8 cellular contexts compared by ENCODE assay signal in the genomic region with DNA sequence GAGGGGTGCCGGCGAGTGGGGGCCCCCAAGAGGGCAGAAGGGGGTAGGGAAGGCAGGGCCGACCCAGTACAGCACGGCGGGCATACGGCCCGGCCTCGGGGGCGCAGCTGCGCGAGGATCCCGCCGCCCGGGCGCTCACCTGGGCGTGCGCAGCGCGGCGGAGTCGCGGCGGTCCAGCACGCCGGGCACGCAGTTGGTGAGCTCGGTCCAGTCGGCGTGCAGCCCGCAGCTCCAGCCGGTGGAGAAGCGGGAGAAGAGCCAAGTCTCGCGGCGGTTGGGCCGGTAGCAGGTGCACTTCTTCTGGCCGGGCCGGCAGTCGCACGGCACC. TPM values are rescaled to one million over a fixed set of nuclear protein-coding genes. Genes with fewer than 3 reads are reported as not detected.
A peak's percentile ranks its signal among the peaks of the same experiment; 100 is the strongest.
DNase-seq lines count a peak whose midpoint lies in the region; ATAC-seq, FAIRE-seq and TF ChIP-seq lines count a peak whose summit lies in the region.
"Not testable (repeated sequence)": the region's sequence is repeated elsewhere in the genome, so short reads cannot be mapped to it uniquely, and the experiment has no call there.

No MANE protein-coding gene starts in this region.

- FAIRE-seq in endothelial cell of umbilical vein (lab: Jason Lieb, UNC) = not testable (repeated sequence)

- H3K9me3 Mint-ChIP-seq in activated naive CD4-positive, alpha-beta T cell treated with anti-CD3 and anti-CD28 coated beads, Interleukin-2, amount 50 U/mL, for 72 hours = not testable (repeated sequence)

- TF ChIP-seq POLR2A in endothelial cell of umbilical vein (IDR thresholded peaks at IDR 0.05; ENCODE audit: low read depth, low read length); tibial nerve (IDR thresholded peaks at IDR 0.05): not testable (repeated sequence)

- H4K20me1 ChIP-seq in PC-3 (ENCODE audit: low read length) (peaks cover 30% of the 10 kb centered on the region), osteoblast (ENCODE audit: insufficient read depth, low read length) (peaks cover 49% of the 10 kb centered on the region)
- H4K20me1 ChIP-seq in endothelial cell of umbilical vein (replicated peaks; ENCODE audit: control insufficient read depth, extremely low read depth, insufficient read depth, low read length) = not testable (repeated sequence)

- not testable (repeated sequence) for BruUV-seq in PC-3 (replicated peaks; lab: Mats Ljungman, UMichigan); endothelial cell of umbilical vein (replicated peaks; lab: Mats Ljungman, UMichigan)

- not testable (repeated sequence) for H3K9me3 ChIP-seq in PC-3 (ENCODE audit: low read length); endothelial cell of umbilical vein (replicated peaks; ENCODE audit: control insufficient read depth, insufficient read depth, low read length); osteoblast (ENCODE audit: low read depth, low read length); tibial nerve

- TF ChIP-seq EP300 in tibial nerve (IDR thresholded peaks at IDR 0.05) = not testable (repeated sequence)

- intact Hi-C loops in PC-3 (cut with micrococcal nuclease) = not testable (repeated sequence)
- intact Hi-C loops in endothelial cell of umbilical vein (cut with micrococcal nuclease) = loop anchor here (2.0 kb wide), 1 partner anchor 85 kb away; no protein-coding TSS in a partner anchor

- peaks cover 49% of the 10 kb centered on the region for H3K79me2 ChIP-seq in PC-3 (ENCODE audit: low read length)
- H3K79me2 ChIP-seq in endothelial cell of umbilical vein (ENCODE audit: control insufficient read depth, insufficient read depth, low read length); osteoblast (ENCODE audit: insufficient read depth, low read length): not testable (repeated sequence)

- dilution Hi-C loops in endothelial cell of umbilical vein (cut with MboI; ENCODE audit: extremely low pct_ligation_motif_present, low sequenced_read_pairs) = not testable (repeated sequence)

- H3K4me3 ChIP-seq in GM06990 (replicated peaks; ENCODE audit: low read depth, low read length) (peak overlapping the region; percentile 61), PC-3 (ENCODE audit: low read length) (peak overlapping the region; percentile 91), endothelial cell of umbilical vein (replicated peaks in 1 of 3; ENCODE audit: insufficient read depth in 1 of 3, low read depth in 1 of 3, low read length in 3 of 3) (peak overlapping the region; percentile 38 to 56 (median 42)), kidney epithelial cell (ENCODE audit: low read depth, low read length) (peak overlapping the region; percentile 55), osteoblast (ENCODE audit: insufficient read depth, low read length) (peak overlapping the region; percentile 77), tibial nerve (peak overlapping the region; percentile 64 to 92 (median 76))

- not testable (repeated sequence) for H3F3A ChIP-seq in PC-3 (ENCODE audit: low read length, unreplicated experiment)

- 0 to 2% methylated on average over 1 to 32 of the region's 40 CpGs for WGBS in tibial nerve, 2 donors

- CTCF ChIA-PET in PC-3 (lab: Charles Lee) = interaction anchor here (0.7 kb wide), 1 partner anchor 28 kb away, joined by 4 read pairs; no protein-coding TSS in a partner anchor
- CTCF ChIA-PET in endothelial cell of umbilical vein (lab: Charles Lee) = interaction anchor here (2.6 kb wide), 1 partner anchor 139 kb away, joined by 12 read pairs; no protein-coding TSS in a partner anchor

- H3K27ac Mint-ChIP-seq in activated naive CD4-positive, alpha-beta T cell treated with anti-CD3 and anti-CD28 coated beads, Interleukin-2, amount 50 U/mL, for 72 hours = peak overlapping the region; percentile 60 to 73

- TF ChIP-seq CTCF in GM06990 (IDR thresholded peaks at IDR 0.05; ENCODE audit: insufficient read depth, low read length, poor library complexity, severe bottlenecking); PC-3 (conservative IDR thresholded peaks at IDR 0.05; ENCODE audit: low read depth, low read length); endothelial cell of umbilical vein (IDR thresholded peaks at IDR 0.05; ENCODE audit: extremely low read depth in 1 of 2, insufficient read depth in 1 of 2, low read depth in 1 of 2, low read length in 2 of 2); kidney epithelial cell (IDR thresholded peaks at IDR 0.05; ENCODE audit: insufficient read depth, low read length, poor library complexity, severe bottlenecking); osteoblast (IDR thresholded peaks at IDR 0.05; ENCODE audit: extremely low read depth, low read depth, low read length); tibial nerve (IDR thresholded peaks at IDR 0.05): not testable (repeated sequence)

- not testable (repeated sequence) for DNase-seq in GM06990 (ENCODE audit: extremely low read depth, insufficient read length); PC-3; activated naive CD4-positive, alpha-beta T cell treated with anti-CD3 and anti-CD28 coated beads, Interleukin-2, amount 50 U/mL, for 72 hours (ENCODE audit: low spot score in 2 of 2); endothelial cell of umbilical vein (ENCODE audit: low read depth, low spot score); kidney epithelial cell (ENCODE audit: low read depth); osteoblast (ENCODE audit: insufficient read length, low spot score, missing footprints); tibial nerve (ENCODE audit: low spot score in 2 of 2)

- POLR2A ChIA-PET in PC-3 (lab: Charles Lee; ENCODE audit: unreplicated experiment); endothelial cell of umbilical vein (lab: Charles Lee): not testable (repeated sequence)

- H3K36me3 Mint-ChIP-seq in activated naive CD4-positive, alpha-beta T cell treated with anti-CD3 and anti-CD28 coated beads, Interleukin-2, amount 50 U/mL, for 72 hours = not testable (repeated sequence)

- peak overlapping the region; percentile 50; the same call in 1 of the 2 replicates for H2AFZ ChIP-seq in PC-3 (ENCODE audit: low read length)
- H2AFZ ChIP-seq in endothelial cell of umbilical vein (ENCODE audit: low read depth, low read length); osteoblast (ENCODE audit: low read length): not testable (repeated sequence)

- peak overlapping the region; percentile 63 for H3K9ac ChIP-seq in PC-3 (ENCODE audit: low read length)
- H3K9ac ChIP-seq in endothelial cell of umbilical vein (replicated peaks; ENCODE audit: extremely low read depth, insufficient read depth, low read length) = not testable (repeated sequence)

- not testable (repeated sequence) for H3K27me3 ChIP-seq in GM06990 (replicated peaks; ENCODE audit: control insufficient read depth, insufficient read depth, low read length); PC-3 (ENCODE audit: low read length); endothelial cell of umbilical vein (ENCODE audit: control insufficient read depth in 2 of 2, insufficient read depth in 2 of 2, low read length in 2 of 2); kidney epithelial cell (ENCODE audit: control insufficient read depth, insufficient read depth, low read length); osteoblast (ENCODE audit: insufficient read depth, low read length); tibial nerve

- H3K36me3 ChIP-seq in GM06990 (ENCODE audit: control insufficient read depth, insufficient read depth, low read length); PC-3 (ENCODE audit: low read depth, low read length); endothelial cell of umbilical vein (ENCODE audit: control insufficient read depth in 2 of 2, extremely low read depth in 1 of 2, insufficient read depth in 2 of 2, low read length in 2 of 2); kidney epithelial cell (ENCODE audit: control insufficient read depth, insufficient read depth, low read length); osteoblast (ENCODE audit: insufficient read depth, low read length): not testable (repeated sequence)
- H3K36me3 ChIP-seq in tibial nerve = peaks cover 0 to 17% (median 0%) of the 10 kb centered on the region in 3 donors

- not testable (repeated sequence) for H3K27ac ChIP-seq in PC-3 (ENCODE audit: low read length); endothelial cell of umbilical vein (ENCODE audit: insufficient read depth, low read depth, low read length); osteoblast (ENCODE audit: low read depth, low read length)
- peak overlapping the region in 2 of 4 donors; percentile 35 to 66 for H3K27ac ChIP-seq in tibial nerve

- H3K9me2 ChIP-seq in PC-3 (replicated peaks; ENCODE audit: low read length) = not testable (repeated sequence)

- peak; percentile 0 for ATAC-seq in HG02798 (IDR thresholded peaks at IDR 0.05; ENCODE audit: poor library complexity, unreplicated experiment)
- ATAC-seq in PC-3 = not testable (repeated sequence)
- ATAC-seq in activated naive CD4-positive, alpha-beta T cell treated with anti-CD3 and anti-CD28 coated beads, Interleukin-2, amount 50 U/mL, for 72 hours = peak in 1 of 2 donors; percentile 5

- not testable (repeated sequence) for H3K9me1 ChIP-seq in endothelial cell of umbilical vein (replicated peaks; ENCODE audit: control insufficient read depth, extremely low read depth, insufficient read depth, low read length)

- not testable (repeated sequence) for H3K4me1 ChIP-seq in PC-3 (ENCODE audit: insufficient read depth, low read length)
- H3K4me1 ChIP-seq in endothelial cell of umbilical vein (ENCODE audit: control insufficient read depth, extremely low read depth, insufficient read depth, low read length) (peaks cover 11% of the 10 kb centered on the region), osteoblast (ENCODE audit: insufficient read depth, low read length) (peaks cover 16% of the 10 kb centered on the region), tibial nerve (peaks cover 0 to 84% (median 46%) of the 10 kb centered on the region in 4 donors)

- peak overlapping the region; percentile 100 for H3K4me2 ChIP-seq in PC-3 (ENCODE audit: low read length)
- peak overlapping the region; percentile 69 for H3K4me2 ChIP-seq in endothelial cell of umbilical vein (ENCODE audit: insufficient read depth, low read length)
- H3K4me2 ChIP-seq in osteoblast (ENCODE audit: insufficient read depth, low read length) = peak overlapping the region; percentile 89

RNA-seq across cellular contexts. Expression of gene HS6ST1, which starts 0.8 kb away (rescaled TPM):
- total RNA-seq in PC-3 (2014; rRNA removed) (21.5 and 25.6 TPM in 2 replicates), endothelial cell of umbilical vein (15.4 and 19.4 TPM in 2 replicates), kidney epithelial cell (32.7 and 34.4 TPM in 2 replicates), osteoblast (16.5 and 18.8 TPM in 2 replicates), tibial nerve (10 to 100 TPM; 21.6 to 51.6 (median 39.3) TPM)
- total RNA-seq in activated naive CD4-positive, alpha-beta T cell treated with anti-CD3 and anti-CD28 coated beads, Interleukin-2, amount 50 U/mL, for 72 hours = 10 to 100 TPM in 1 of 2 donors, 1 to 10 TPM in 1; 2.9 to 14.5 TPM
- polyA plus RNA-seq in endothelial cell of umbilical vein = 12.8 and 14.9 TPM in 2 replicates
- 7.6 and 9.5 TPM in 2 replicates for polyA plus RNA-seq in endothelial cell of umbilical vein (2011; cell fraction: cytosol; rRNA removed)
- polyA plus RNA-seq in endothelial cell of umbilical vein (2011; cell fraction: nucleus; rRNA removed) = 4.9 and 5.6 TPM in 2 replicates
- 15.3 and 19.2 TPM in 2 replicates for polyA plus RNA-seq in endothelial cell of umbilical vein (2012)
- 13.7 and 13.9 TPM in 2 replicates for polyA minus RNA-seq in endothelial cell of umbilical vein
- polyA minus RNA-seq in endothelial cell of umbilical vein (2011; cell fraction: cytosol; rRNA and poly(A)+ RNA removed) = 5.4 TPM
- polyA minus RNA-seq in endothelial cell of umbilical vein (2011; cell fraction: nucleus; rRNA and poly(A)+ RNA removed) = 11.0 and 20.7 TPM in 2 replicates
